Comparison of ENCODE assay signal across 31 cellular contexts in the genomic region with DNA sequence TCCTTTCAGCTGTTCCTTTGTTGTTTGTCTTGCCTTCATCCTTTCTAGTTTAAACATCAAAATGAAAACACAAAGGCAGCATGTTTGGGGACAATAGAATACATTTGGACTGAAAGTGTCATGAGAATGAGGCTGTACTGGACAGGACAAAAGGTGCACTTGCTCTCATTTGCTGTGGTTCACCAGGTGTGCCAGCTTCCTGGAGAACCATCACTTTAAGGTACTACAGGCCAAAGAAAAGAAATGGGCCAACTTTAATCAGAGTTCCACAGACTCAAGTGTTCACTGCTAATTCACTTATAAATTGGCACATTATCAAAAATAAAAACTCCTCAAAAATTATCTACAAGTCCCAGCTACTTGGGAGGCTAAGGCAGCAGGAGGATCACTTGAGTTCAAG.
"Had no signal": no experiment of that assay in that cellular context is flagged by ENCODE, and none has a peak within 500 bp of the region (broad histone marks: within the 10 kb centered on the region; RNA-seq: fewer than 3 reads in every experiment).

No MANE protein-coding gene starts in this region.

- H3K4me2 ChIP-seq: hepatocyte, smooth muscle cell had no signal

- H3K9me3 ChIP-seq: colonic mucosa, gastrocnemius medialis, pancreas, testis had no signal

- H3K27ac ChIP-seq: cardiac muscle cell, colonic mucosa, gastrocnemius medialis, hepatocyte, pancreas, psoas muscle, testis, transverse colon, WERI-Rb-1 had no signal

- H3K36me3 ChIP-seq: cardiac muscle cell, colonic mucosa, pancreas, WERI-Rb-1 had no signal

- H3K79me2 ChIP-seq: hepatocyte had no signal

- H3K4me3 ChIP-seq: cardiac muscle cell, colonic mucosa, gastrocnemius medialis, hepatocyte, pancreas, psoas muscle, smooth muscle cell, testis, transverse colon had no signal

- H3K27me3 ChIP-seq: cardiac muscle cell, colonic mucosa, gastrocnemius medialis, hepatocyte, pancreas, testis, transverse colon had no signal

- ATAC-seq: activated CD4-positive, CD25-positive, alpha-beta regulatory T cell treated with anti-CD3 and anti-CD28 coated beads, Interleukin-2, amount 50 U/mL, for 24 hours; activated naive CD4-positive, alpha-beta T cell treated with anti-CD3 and anti-CD28 coated beads, Interleukin-2, amount 50 U/mL, for 72 hours; gastrocnemius medialis; left ventricle myocardium superior; pancreas; psoas muscle; T-helper 17 cell had no signal

- DNase-seq: activated CD4-positive, alpha-beta memory T cell treated with anti-CD3 and anti-CD28 coated beads, Interleukin-2, amount 10 ng/mL, durations not matched to agents 7 days and 5 days; activated CD4-positive, alpha-beta T cell treated with anti-CD3 and anti-CD28 coated beads, Interleukin-2, amount 10 ng/mL, durations not matched to agents 7 days and 5 days; activated CD8-positive, alpha-beta memory T cell treated with anti-CD3 and anti-CD28 coated beads, Interleukin-2, amount 50 U/mL, for 48 hours; activated naive CD4-positive, alpha-beta T cell; activated T-cell treated with anti-CD3 and anti-CD28 coated beads, Interleukin-2, amount 50 U/mL, for 24 hours; aorta; cerebellar nuclear complex; colonic mucosa; effector memory CD4-positive, alpha-beta T cell; gastrocnemius medialis; islet precursor cell; left ventricle myocardium superior; mammary epithelial cell; naive B cell; nephron progenitor cell; nucleus accumbens; pancreas; psoas muscle; stimulated activated CD4-positive, alpha-beta T cell treated with anti-CD3 and anti-CD28 coated beads, Interleukin-2, amount 100 ng/mL, for 24 hours; stimulated activated naive CD4-positive, alpha-beta T cell; SW 1271; T-helper 17 cell; T1000; testis; transverse colon; WERI-Rb-1 had no signal

- H2AFZ ChIP-seq: hepatocyte had no signal

- H3K4me1 ChIP-seq: colonic mucosa, gastrocnemius medialis, pancreas, psoas muscle, testis, transverse colon had no signal
